Comparison of ENCODE assay signal across 1 cellular context in genomic region chr7:6008668-6009611, GRCh38.
TF ChIP-seq lines count a peak whose summit lies in the region.

AIMP2 (plus strand) TSS chr7:6009272; CDS start chr7:6009364, 92 bp downstream.
PMS2 (minus strand) TSS chr7:6009049; CDS start chr7:6009019, 30 bp downstream.

TF ChIP-seq in K562, 482 proteins besides CTCF, POLR2A, EP300 and RAD21 (continued from another document and continues in another):
- TF ChIP-seq E4F1 (CRISPR knock-in tag; IDR thresholded peaks at IDR 0.05; ENCODE audit: borderline replicate concordance) (no peak), WHSC1 (IDR thresholded peaks at IDR 0.05; ENCODE audit: low read length) (no peak), ZNF785 (CRISPR knock-in tag; IDR thresholded peaks at IDR 0.05) (no peak), SMC3 (conservative IDR thresholded peaks at IDR 0.05; ENCODE audit: insufficient read depth, low read depth, low read length) (no peak), SMARCE1 (IDR thresholded peaks at IDR 0.05) (no peak; the same call in 1 of the 2 replicates), NR2C2 (CRISPR knock-in tag; IDR thresholded peaks at IDR 0.05) (peak; percentile 96), NR2C2 (tag; IDR thresholded peaks at IDR 0.05) (peak; percentile 99), SFPQ (IDR thresholded peaks at IDR 0.05; ENCODE audit: low read depth, low read length) (no peak), ATF6 (CRISPR knock-in tag; IDR thresholded peaks at IDR 0.05) (peak; percentile 95), CHCHD3 (CRISPR knock-in tag; IDR thresholded peaks at IDR 0.05) (0 out of 2 replicates have a peak, but pooled peaks have one; percentile 11), POLR3G (IDR thresholded peaks at IDR 0.05; ENCODE audit: extremely low read depth, insufficient read length, insufficient replicate concordance) (no peak), ETV6 (IDR thresholded peaks at IDR 0.05; ENCODE audit: borderline replicate concordance in 1 of 2, low read depth in 2 of 2, low read length in 1 of 2) (no peak), ETV6 (CRISPR knock-in tag; IDR thresholded peaks at IDR 0.05; ENCODE audit: borderline replicate concordance) (0 out of 2 replicates have a peak, but pooled peaks have one; percentile 86), ZBTB26 (CRISPR knock-in tag; IDR thresholded peaks at IDR 0.05) (0 out of 2 replicates have a peak, but pooled peaks have one; percentile 26), REST (CRISPR knock-in tag; IDR thresholded peaks at IDR 0.05; ENCODE audit: low read depth) (peak; percentile 81), ELK3 (CRISPR knock-in tag; IDR thresholded peaks at IDR 0.05) (no peak), BACH1 (tag; IDR thresholded peaks at IDR 0.05) (no peak; the same call in 1 of the 2 replicates), HINFP (tag; conservative IDR thresholded peaks at IDR 0.05; ENCODE audit: low read depth) (no peak), HEY1 (CRISPR knock-in tag; IDR thresholded peaks at IDR 0.05; ENCODE audit: borderline replicate concordance) (no peak), NBN (IDR thresholded peaks at IDR 0.05; ENCODE audit: low read depth) (peak; percentile 79), FOXJ2 (tag; IDR thresholded peaks at IDR 0.05) (no peak), KAT8 (IDR thresholded peaks at IDR 0.05; ENCODE audit: low read depth) (no peak), HMG20B (CRISPR knock-in tag; IDR thresholded peaks at IDR 0.05) (no peak), SRSF9 (IDR thresholded peaks at IDR 0.05; ENCODE audit: borderline replicate concordance, low read depth, low read length) (no peak), POLR2B (IDR thresholded peaks at IDR 0.05; ENCODE audit: low read depth, partially characterized antibody) (peak; percentile 90), ZNF274 (IDR thresholded peaks at IDR 0.05; ENCODE audit: borderline replicate concordance, low read depth, low read length) (no peak), ZNF253 (CRISPR knock-in tag; conservative IDR thresholded peaks at IDR 0.05) (no peak), RUNX1 (IDR thresholded peaks at IDR 0.05; ENCODE audit: low read depth) (no peak), CREB5 (CRISPR knock-in tag; IDR thresholded peaks at IDR 0.05) (no peak), NEUROD1 (IDR thresholded peaks at IDR 0.05; ENCODE audit: borderline replicate concordance, low read depth, low read length, partially characterized antibody) (no peak), ZNF121 (CRISPR knock-in tag; conservative IDR thresholded peaks at IDR 0.05) (no peak), XRCC5 (IDR thresholded peaks at IDR 0.05; ENCODE audit: low read depth, low read length) (no peak), FOXA1 (IDR thresholded peaks at IDR 0.05; ENCODE audit: borderline replicate concordance) (no peak), KDM4B (IDR thresholded peaks at IDR 0.05; ENCODE audit: borderline replicate concordance in 2 of 2, low read depth in 1 of 2) (0 out of 4 replicates have a peak, but pooled peaks of 1 of the 2 experiments have one; percentile 23), ZNF263 (CRISPR knock-in tag; IDR thresholded peaks at IDR 0.05; ENCODE audit: borderline replicate concordance) (peak; percentile 80; the same call in 1 of the 2 replicates), ZNF717 (CRISPR knock-in tag; IDR thresholded peaks at IDR 0.05) (no peak), RB1 (IDR thresholded peaks at IDR 0.05; ENCODE audit: low read depth) (peak; percentile 87), SMARCA4 (IDR thresholded peaks at IDR 0.05) (peak; percentile 9; the same call in 1 of the 2 replicates), OTX1 (CRISPR knock-in tag; IDR thresholded peaks at IDR 0.05) (0 out of 2 replicates have a peak, but pooled peaks have one; percentile 13), ZNF79 (CRISPR knock-in tag; IDR thresholded peaks at IDR 0.05; ENCODE audit: low read depth) (no peak), TCF3 (CRISPR knock-in tag; IDR thresholded peaks at IDR 0.05) (no peak; the same call in 1 of the 2 replicates), HDAC3 (IDR thresholded peaks at IDR 0.05; ENCODE audit: borderline replicate concordance, partially characterized antibody) (no peak), ZNF584 (CRISPR knock-in tag; IDR thresholded peaks at IDR 0.05; ENCODE audit: low read depth) (no peak), HBP1 (CRISPR knock-in tag; IDR thresholded peaks at IDR 0.05) (peak; percentile 65; the same call in 1 of the 2 replicates), SLC30A9 (CRISPR knock-in tag; IDR thresholded peaks at IDR 0.05) (no peak), EGR1 (conservative IDR thresholded peaks at IDR 0.05) (no peak), KAT7 (CRISPR knock-in tag; IDR thresholded peaks at IDR 0.05; ENCODE audit: borderline replicate concordance) (peak; percentile 75; the same call in 1 of the 2 replicates), RBM25 (IDR thresholded peaks at IDR 0.05; ENCODE audit: low read depth, low read length, severe bottlenecking) (peak; percentile 85), EHMT2 (IDR thresholded peaks at IDR 0.05) (no peak), BRF1 (IDR thresholded peaks at IDR 0.05; ENCODE audit: borderline replicate concordance, extremely low read depth, insufficient read length) (no peak), TCF7 (IDR thresholded peaks at IDR 0.05; ENCODE audit: borderline replicate concordance) (no peak), BCL6 (CRISPR knock-in tag; IDR thresholded peaks at IDR 0.05) (peak; percentile 67; the same call in 1 of the 2 replicates)
